ENCODE assay signal across 13 cellular contexts in genomic region chr7:69962856-69963149, GRCh38.
DNase-seq lines count a peak whose midpoint lies in the region; ATAC-seq and TF ChIP-seq lines count a peak whose summit lies in the region.
"Had no signal": no experiment of that assay in that cellular context is flagged by ENCODE, and none has a peak within 500 bp of the region (broad histone marks: within the 10 kb centered on the region; RNA-seq: fewer than 3 reads in every experiment).

No MANE protein-coding gene starts in this region.

- no peaks in the 10 kb centered on the region for H3K27me3 ChIP-seq in naive thymus-derived CD4-positive, alpha-beta T cell (ENCODE audit: control insufficient read depth in 2 of 2, insufficient read depth in 2 of 2, low read length in 2 of 2)
- H3K27me3 ChIP-seq: neutrophil had no signal

- no peaks in the 10 kb centered on the region for H3K9me3 Mint-ChIP-seq in activated B cell treated with CpG ODN at 0.5 μM for 24 hours
- peaks cover 0 to 3% (median 0%) of the 10 kb centered on the region in 11 donors for H3K9me3 Mint-ChIP-seq in naive thymus-derived CD4-positive, alpha-beta T cell
- H3K9me3 Mint-ChIP-seq in activated T-helper 2 cell treated with anti-CD3 and anti-CD28 coated beads, Interferon-gamma antibody, Interleukin-2, Interleukin-4, amounts not matched to agents 10 μg/mL and 5 μg/mL and 100 μg/mL, durations not matched to agents 14 hours and 24 hours and 36 hours, result no peaks in the 10 kb centered on the region

- no peaks in the 10 kb centered on the region for H3K4me1 ChIP-seq in naive thymus-derived CD4-positive, alpha-beta T cell (ENCODE audit: control insufficient read depth in 2 of 2, insufficient read depth in 2 of 2, low read length in 2 of 2)

- H3K4me3 Mint-ChIP-seq in activated B cell treated with CpG ODN at 0.5 μM for 24 hours, result peak overlapping the region; percentile 58
- H3K4me3 Mint-ChIP-seq in naive thymus-derived CD4-positive, alpha-beta T cell, result peak overlapping the region in 7 of 10 donors; percentile 2 to 61 (median 44)
- H3K4me3 Mint-ChIP-seq in activated T-helper 2 cell treated with anti-CD3 and anti-CD28 coated beads, Interferon-gamma antibody, Interleukin-2, Interleukin-4, amounts not matched to agents 10 μg/mL and 5 μg/mL and 100 μg/mL, durations not matched to agents 14 hours and 24 hours and 36 hours (ENCODE audit: low read depth), result no peak overlapping the region

- H3K27ac Mint-ChIP-seq in activated B cell treated with CpG ODN at 0.5 μM for 24 hours, result peak overlapping the region; percentile 74
- H3K27ac Mint-ChIP-seq in naive thymus-derived CD4-positive, alpha-beta T cell, result peak overlapping the region in 7 of 9 donors; percentile 19 to 92 (median 48)
- H3K27ac Mint-ChIP-seq in activated T-helper 2 cell treated with anti-CD3 and anti-CD28 coated beads, Interferon-gamma antibody, Interleukin-2, Interleukin-4, amounts not matched to agents 10 μg/mL and 5 μg/mL and 100 μg/mL, durations not matched to agents 14 hours and 24 hours and 36 hours, result no peak overlapping the region

- ATAC-seq in GM18498 (IDR thresholded peaks at IDR 0.05; ENCODE audit: unreplicated experiment) (peak; percentile 64), HG02798 (IDR thresholded peaks at IDR 0.05; ENCODE audit: poor library complexity, unreplicated experiment) (peak; percentile 49), activated B cell treated with CpG ODN at 0.5 μM for 24 hours (ENCODE audit: low read depth) (peak; percentile 66)
- peak; percentile 8 for ATAC-seq in naive thymus-derived CD4-positive, alpha-beta T cell

- no peaks in the 10 kb centered on the region for H3K27me3 Mint-ChIP-seq in activated B cell treated with CpG ODN at 0.5 μM for 24 hours
- peaks cover 0 to 5% (median 0%) of the 10 kb centered on the region in 5 donors for H3K27me3 Mint-ChIP-seq in naive thymus-derived CD4-positive, alpha-beta T cell
- no peaks in the 10 kb centered on the region for H3K27me3 Mint-ChIP-seq in activated T-helper 2 cell treated with anti-CD3 and anti-CD28 coated beads, Interferon-gamma antibody, Interleukin-2, Interleukin-4, amounts not matched to agents 10 μg/mL and 5 μg/mL and 100 μg/mL, durations not matched to agents 14 hours and 24 hours and 36 hours (ENCODE audit: low read depth)
- H3K27me3 Mint-ChIP-seq: CD4-positive, CD25-positive, alpha-beta regulatory T cell had no signal

- CTCF ChIA-PET in activated B cell treated with CpG ODN at 0.5 μM for 24 hours (lab: Charles Lee), result interaction anchor here (0.7 kb wide), 1 partner anchor 31 kb away, joined by 3 read pairs; no protein-coding TSS in a partner anchor
- CTCF ChIA-PET in naive thymus-derived CD4-positive, alpha-beta T cell (lab: Charles Lee), result no interaction called here

- peaks cover 58% of the 10 kb centered on the region for H3K4me1 Mint-ChIP-seq in activated B cell treated with CpG ODN at 0.5 μM for 24 hours
- peaks cover 0 to 21% (median 14%) of the 10 kb centered on the region in 7 donors for H3K4me1 Mint-ChIP-seq in naive thymus-derived CD4-positive, alpha-beta T cell
- H3K4me1 Mint-ChIP-seq in activated T-helper 2 cell treated with anti-CD3 and anti-CD28 coated beads, Interferon-gamma antibody, Interleukin-2, Interleukin-4, amounts not matched to agents 10 μg/mL and 5 μg/mL and 100 μg/mL, durations not matched to agents 14 hours and 24 hours and 36 hours (ENCODE audit: low read depth), result no peaks in the 10 kb centered on the region

- no peaks in the 10 kb centered on the region for H3K9me3 ChIP-seq in naive thymus-derived CD4-positive, alpha-beta T cell (ENCODE audit: control insufficient read depth in 2 of 3, low read length in 3 of 3)
- H3K9me3 ChIP-seq: neutrophil had no signal

- intact Hi-C loops in activated B cell treated with CpG ODN at 0.5 μM for 24 hours (cut with micrococcal nuclease), result loop anchor here (1.0 to 5.0 kb wide), 2 partner anchors 12 to 44 kb away; no protein-coding TSS in a partner anchor
- intact Hi-C loops in naive thymus-derived CD4-positive, alpha-beta T cell (cut with micrococcal nuclease), result no loop called here
- intact Hi-C loops in activated T-helper 2 cell treated with anti-CD3 and anti-CD28 coated beads, Interferon-gamma antibody, Interleukin-2, Interleukin-4, amounts not matched to agents 10 μg/mL and 5 μg/mL and 100 μg/mL, durations not matched to agents 14 hours and 24 hours and 36 hours (cut with micrococcal nuclease), result no loop called here

- TF ChIP-seq CTCF in activated B cell treated with CpG ODN at 0.5 μM for 24 hours (IDR thresholded peaks at IDR 0.05), result no peak

- in situ Hi-C loops in KBM-7 (cut with MboI; ENCODE audit: low pct_unique_long_range_greater_than_20kb, low sequenced_read_pairs), result no loop called here

- H3K36me3 Mint-ChIP-seq in activated B cell treated with CpG ODN at 0.5 μM for 24 hours (ENCODE audit: low read depth), result no peaks in the 10 kb centered on the region
- no peaks in the 10 kb centered on the region for H3K36me3 Mint-ChIP-seq in naive thymus-derived CD4-positive, alpha-beta T cell
- no peaks in the 10 kb centered on the region for H3K36me3 Mint-ChIP-seq in activated T-helper 2 cell treated with anti-CD3 and anti-CD28 coated beads, Interferon-gamma antibody, Interleukin-2, Interleukin-4, amounts not matched to agents 10 μg/mL and 5 μg/mL and 100 μg/mL, durations not matched to agents 14 hours and 24 hours and 36 hours (ENCODE audit: low read depth)
- H3K36me3 Mint-ChIP-seq: CD4-positive, CD25-positive, alpha-beta regulatory T cell had no signal

- H3K27ac ChIP-seq in naive thymus-derived CD4-positive, alpha-beta T cell (ENCODE audit: low read depth, low read length), result no peak overlapping the region
- H3K27ac ChIP-seq: neutrophil had no signal

- POLR2A ChIA-PET in activated B cell treated with CpG ODN at 0.5 μM for 24 hours (lab: Charles Lee), result interaction anchor here (1.6 kb wide), 1 partner anchor 9 kb away, joined by 8 read pairs; no protein-coding TSS in a partner anchor
- POLR2A ChIA-PET in naive thymus-derived CD4-positive, alpha-beta T cell (lab: Charles Lee), result no interaction called here

- H3K36me3 ChIP-seq in naive thymus-derived CD4-positive, alpha-beta T cell (ENCODE audit: control insufficient read depth in 2 of 3, insufficient read depth in 3 of 3, low read length in 3 of 3), result no peaks in the 10 kb centered on the region
- H3K36me3 ChIP-seq: neutrophil had no signal

- DNase-seq in activated B cell treated with CpG ODN at 0.5 μM for 24 hours (no peak), NCI-H510A treated with DMSO at 0.1 percent for 48 hours (lab: John Stamatoyannopoulos, UW) (no peak), KBM-7 (no peak)
- DNase-seq in naive thymus-derived CD4-positive, alpha-beta T cell, result peak in 2 of 9 donors; percentile 10 to 17
- no peak for DNase-seq in activated T-helper 2 cell treated with anti-CD3 and anti-CD28 coated beads, Interferon-gamma antibody, Interleukin-2, Interleukin-4, amounts not matched to agents 10 μg/mL and 5 μg/mL and 100 μg/mL, durations not matched to agents 14 hours and 24 hours and 36 hours (ENCODE audit: low spot score)
- DNase-seq in activated CD4-positive, CD25-positive, alpha-beta regulatory T cell treated with anti-CD3 and anti-CD28 coated beads, Interleukin-2, amount 50 U/mL, for 72 hours, result no peak
- DNase-seq: activated CD4-positive, alpha-beta T cell treated with anti-CD3 and anti-CD28 coated beads, Interleukin-2, amount 50 U/mL, for 1 hour; activated effector memory CD4-positive, alpha-beta T cell treated with Interleukin-2 at 50 U/mL for 16 hours; CD4-positive, CD25-positive, alpha-beta regulatory T cell; NCI-H1048 had no signal

- no peak overlapping the region for H3K4me3 ChIP-seq in naive thymus-derived CD4-positive, alpha-beta T cell (ENCODE audit: low read length)

Comparison
In these comparisons a context has a peak if more than half of its experiments do, and no peak if none do; other contexts are left out.
1. ATAC-seq: peak in every context shown above with its lines; median percentile 66 in activated B cell treated with CpG ODN at 0.5 μM for 24 hours; 64 in GM18498; 49 in HG02798; 8 in naive thymus-derived CD4-positive, alpha-beta T cell.